ENCODE assay signal across 1 cellular context in genomic region chr18:59917422-59917821, GRCh38.
TF ChIP-seq lines count a peak whose summit lies in the region.

No MANE protein-coding gene starts in this region.

TF ChIP-seq in H1, 55 proteins besides CTCF, POLR2A, EP300 and RAD21:
- TF ChIP-seq BACH1 (IDR thresholded peaks at IDR 0.05; ENCODE audit: low read length) (peak; percentile 69; the same call in 1 of the 2 replicates), JUND (IDR thresholded peaks at IDR 0.05; ENCODE audit: low read length) (no peak), CEBPB (IDR thresholded peaks at IDR 0.05; ENCODE audit: low read depth, low read length) (0 out of 2 replicates have a peak, but pooled peaks have one; percentile 37), MAFK (IDR thresholded peaks at IDR 0.05; ENCODE audit: low read depth, low read length) (peak; percentile 42)
